28 cellular contexts compared by ENCODE assay signal in genomic region chr5:5252106-5252505, GRCh38.
"Had no signal": no experiment of that assay in that cellular context is flagged by ENCODE, and none has a peak within 500 bp of the region (broad histone marks: within the 10 kb centered on the region; RNA-seq: fewer than 3 reads in every experiment).

No MANE protein-coding gene starts in this region.

- ATAC-seq: activated naive CD4-positive, alpha-beta T cell treated with anti-CD3 and anti-CD28 coated beads, Interleukin-2, amount 50 U/mL, for 72 hours; activated T-cell treated with anti-CD3 and anti-CD28 coated beads, Interleukin-2, amount 50 U/mL, for 72 hours; effector memory CD8-positive, alpha-beta T cell; T-helper 17 cell had no signal

- H3K4me1 Mint-ChIP-seq: activated naive CD4-positive, alpha-beta T cell treated with anti-CD3 and anti-CD28 coated beads, Interleukin-2, amount 10 ng/mL, durations not matched to agents 7 days and 5 days; activated naive CD8-positive, alpha-beta T cell treated with anti-CD3 and anti-CD28 coated beads, Interleukin-2, amount 10 ng/mL, durations not matched to agents 7 days and 5 days; brain; central memory CD8-positive, alpha-beta T cell; T-helper 17 cell had no signal

- H3K9me3 Mint-ChIP-seq: central memory CD8-positive, alpha-beta T cell had no signal

- H3K27ac Mint-ChIP-seq: activated CD4-positive, alpha-beta memory T cell treated with anti-CD3 and anti-CD28 coated beads for 36 hours; activated naive CD4-positive, alpha-beta T cell treated with anti-CD3 and anti-CD28 coated beads, Interleukin-2, amount 10 ng/mL, durations not matched to agents 7 days and 5 days; activated naive CD4-positive, alpha-beta T cell treated with anti-CD3 and anti-CD28 coated beads, Interleukin-2, amount 50 U/mL, for 72 hours; activated naive CD8-positive, alpha-beta T cell treated with anti-CD3 and anti-CD28 coated beads, Interleukin-2, amount 10 ng/mL, durations not matched to agents 7 days and 5 days; activated T-cell treated with anti-CD3 and anti-CD28 coated beads, Interleukin-2, amount 50 U/mL, for 24 hours; activated T-cell treated with anti-CD3 and anti-CD28 coated beads, Interleukin-2, amount 50 U/mL, for 72 hours; brain; dendritic cell treated with granulocyte-macrophage colony-stimulating factor and Interleukin-4, amounts not matched to agents 40 ng/mL and 50 ng/mL, for 4 days; effector memory CD8-positive, alpha-beta T cell; T-helper 17 cell; T-helper 2 cell treated with Interferon-gamma antibody and Interleukin-4, amounts not matched to agents 5 μg/mL and 100 μg/mL, for 36 hours had no signal

- H3K4me1 ChIP-seq: ascending aorta, breast epithelium had no signal

- H3K27me3 ChIP-seq: ascending aorta, breast epithelium, cardiac muscle cell had no signal

- H3K9me3 ChIP-seq: ascending aorta had no signal

- DNase-seq: activated CD4-positive, alpha-beta memory T cell treated with anti-CD3 and anti-CD28 coated beads for 36 hours; activated CD4-positive, alpha-beta T cell treated with anti-CD3 and anti-CD28 coated beads for 1 hour; activated CD4-positive, alpha-beta T cell treated with anti-CD3 and anti-CD28 coated beads for 4 hours; activated CD8-positive, alpha-beta memory T cell treated with anti-CD3 and anti-CD28 coated beads, Interleukin-2, amount 50 U/mL, for 48 hours; activated gamma-delta T cell; activated naive CD4-positive, alpha-beta T cell; activated naive CD4-positive, alpha-beta T cell treated with anti-CD3 and anti-CD28 coated beads, Interleukin-2, amount 10 ng/mL, durations not matched to agents 7 days and 5 days; activated naive CD8-positive, alpha-beta T cell treated with anti-CD3 and anti-CD28 coated beads, Interleukin-2, amount 10 ng/mL, durations not matched to agents 7 days and 5 days; activated T-cell treated with anti-CD3 and anti-CD28 coated beads for 4 hours; activated T-cell treated with anti-CD3 and anti-CD28 coated beads, Interleukin-2, amount 50 U/mL, for 24 hours; activated T-cell treated with anti-CD3 and anti-CD28 coated beads, Interleukin-2, amount 50 U/mL, for 72 hours; dorsolateral prefrontal cortex; effector memory CD8-positive, alpha-beta T cell; erythroblast; foreskin fibroblast; head of caudate nucleus; hippocampal formation; T-helper 1 cell; T-helper 17 cell had no signal

- H3K4me3 ChIP-seq: ascending aorta, breast epithelium, cardiac muscle cell, coronary artery, dorsolateral prefrontal cortex had no signal

- H3K27ac ChIP-seq: ascending aorta, breast epithelium, cardiac muscle cell, coronary artery, dorsolateral prefrontal cortex had no signal

- H3K27me3 Mint-ChIP-seq: activated naive CD4-positive, alpha-beta T cell treated with anti-CD3 and anti-CD28 coated beads, Interleukin-2, amount 10 ng/mL, durations not matched to agents 7 days and 5 days; activated naive CD8-positive, alpha-beta T cell treated with anti-CD3 and anti-CD28 coated beads, Interleukin-2, amount 10 ng/mL, durations not matched to agents 7 days and 5 days; activated T-cell treated with anti-CD3 and anti-CD28 coated beads, Interleukin-2, amount 50 U/mL, for 24 hours; central memory CD8-positive, alpha-beta T cell; dendritic cell treated with granulocyte-macrophage colony-stimulating factor and Interleukin-4, amounts not matched to agents 40 ng/mL and 50 ng/mL, for 4 days; effector memory CD8-positive, alpha-beta T cell had no signal

- H3K4me3 Mint-ChIP-seq: activated CD4-positive, alpha-beta memory T cell treated with anti-CD3 and anti-CD28 coated beads for 36 hours; activated naive CD4-positive, alpha-beta T cell treated with anti-CD3 and anti-CD28 coated beads, Interleukin-2, amount 10 ng/mL, durations not matched to agents 7 days and 5 days; activated naive CD8-positive, alpha-beta T cell treated with anti-CD3 and anti-CD28 coated beads, Interleukin-2, amount 10 ng/mL, durations not matched to agents 7 days and 5 days; activated T-cell treated with anti-CD3 and anti-CD28 coated beads, Interleukin-2, amount 50 U/mL, for 24 hours; activated T-cell treated with anti-CD3 and anti-CD28 coated beads, Interleukin-2, amount 50 U/mL, for 72 hours; brain; central memory CD8-positive, alpha-beta T cell; dendritic cell treated with granulocyte-macrophage colony-stimulating factor and Interleukin-4, amounts not matched to agents 40 ng/mL and 50 ng/mL, for 4 days; effector memory CD8-positive, alpha-beta T cell; T-helper 17 cell; T-helper 2 cell treated with Interferon-gamma antibody and Interleukin-4, amounts not matched to agents 5 μg/mL and 100 μg/mL, for 36 hours had no signal

- H3K36me3 ChIP-seq: ascending aorta, breast epithelium, cardiac muscle cell had no signal

- H3K36me3 Mint-ChIP-seq: activated CD4-positive, alpha-beta memory T cell treated with anti-CD3 and anti-CD28 coated beads for 36 hours; activated naive CD4-positive, alpha-beta T cell treated with anti-CD3 and anti-CD28 coated beads, Interleukin-2, amount 10 ng/mL, durations not matched to agents 7 days and 5 days; activated naive CD4-positive, alpha-beta T cell treated with anti-CD3 and anti-CD28 coated beads, Interleukin-2, amount 50 U/mL, for 72 hours; activated naive CD8-positive, alpha-beta T cell treated with anti-CD3 and anti-CD28 coated beads, Interleukin-2, amount 10 ng/mL, durations not matched to agents 7 days and 5 days had no signal
